ENCODE assay signal across 9 cellular contexts in the genomic region with DNA sequence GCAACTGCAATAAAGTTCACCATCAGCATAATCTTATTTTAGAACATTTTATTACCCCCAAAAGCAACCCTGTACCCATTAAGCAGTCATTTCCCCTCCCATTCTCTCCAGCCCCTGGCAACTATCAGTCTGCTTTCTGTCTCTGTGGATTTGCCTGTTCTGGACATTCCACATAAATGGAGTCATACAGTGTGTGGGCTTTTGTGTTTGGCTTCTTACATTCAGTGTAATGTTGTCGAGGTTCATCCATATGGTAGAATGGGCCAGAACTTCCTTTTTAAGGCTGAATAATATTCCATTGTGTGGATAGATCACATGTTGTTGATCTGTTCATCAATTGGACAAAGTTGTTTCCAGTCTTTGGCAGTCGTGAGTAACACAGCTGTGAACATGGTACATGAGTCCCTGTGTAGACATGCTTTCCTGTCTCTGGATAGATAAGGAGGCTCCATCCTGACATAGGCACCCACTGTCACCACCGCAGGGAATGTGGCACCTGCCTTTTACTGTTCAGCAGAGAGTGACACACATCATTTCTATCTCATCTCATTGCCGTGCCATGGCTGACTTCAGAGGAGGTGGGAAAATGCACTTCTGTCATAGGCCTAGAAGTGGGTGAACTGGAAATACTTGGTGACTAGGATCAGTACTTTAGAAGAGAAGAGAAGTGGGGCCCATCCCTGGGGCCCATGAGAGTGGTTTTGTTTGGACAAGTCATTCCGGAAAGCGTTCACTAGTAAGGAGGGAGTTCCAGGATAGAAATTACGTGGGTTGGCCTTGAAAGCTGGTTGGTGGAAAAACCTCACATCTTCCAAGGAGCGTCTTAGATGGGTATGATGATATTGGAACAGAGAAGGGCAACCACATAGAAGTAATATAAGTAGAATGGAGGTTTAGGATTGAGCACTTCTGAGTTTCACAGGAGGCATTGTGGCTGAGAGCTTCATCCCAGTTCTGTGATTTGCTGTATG. TPM values are rescaled to one million over a fixed set of nuclear protein-coding genes. Genes with fewer than 3 reads are reported as not detected.
DNase-seq lines count a peak whose midpoint lies in the region; ATAC-seq and TF ChIP-seq lines count a peak whose summit lies in the region.
"Had no signal": no experiment of that assay in that cellular context is flagged by ENCODE, and none has a peak within 500 bp of the region (broad histone marks: within the 10 kb centered on the region; RNA-seq: fewer than 3 reads in every experiment).

No MANE protein-coding gene starts in this region.

- H3K36me3 ChIP-seq in duodenal mucosa (ENCODE audit: control insufficient read depth in 1 of 2, insufficient read depth in 2 of 2, low read length in 2 of 2), result peaks cover 0 to 3% of the 10 kb centered on the region in 2 donors
- H3K36me3 ChIP-seq in mesodermal cell (ENCODE audit: control insufficient read depth, insufficient read depth, low read length), result peaks cover 5% of the 10 kb centered on the region
- no peaks in the 10 kb centered on the region for H3K36me3 ChIP-seq in upper lobe of right lung

- H3K4me1 ChIP-seq in duodenal mucosa (ENCODE audit: control insufficient read depth in 1 of 2, insufficient read depth in 2 of 2, low read length in 2 of 2) (peaks cover 22 to 25% of the 10 kb centered on the region in 2 donors), mesodermal cell (ENCODE audit: control insufficient read depth, insufficient read depth, low read length, poor library complexity, severe bottlenecking) (peaks cover 11% of the 10 kb centered on the region), upper lobe of right lung (peaks cover 41% of the 10 kb centered on the region)

- no peaks in the 10 kb centered on the region for H3K27me3 ChIP-seq in duodenal mucosa (ENCODE audit: control insufficient read depth in 1 of 2, insufficient read depth in 2 of 2, low read length in 2 of 2)
- no peaks in the 10 kb centered on the region for H3K27me3 ChIP-seq in upper lobe of right lung

- H3K27ac ChIP-seq in duodenal mucosa (ENCODE audit: low read depth, low read length), result peak overlapping the region; percentile 53
- H3K27ac ChIP-seq in mesodermal cell (ENCODE audit: low read depth, low read length, severe bottlenecking), result peak overlapping the region; percentile 41
- peak overlapping the region; percentile 76 for H3K27ac ChIP-seq in upper lobe of right lung

- H3K9me3 ChIP-seq in duodenal mucosa (ENCODE audit: control insufficient read depth in 1 of 2, low read length in 2 of 2), result no peaks in the 10 kb centered on the region
- no peaks in the 10 kb centered on the region for H3K9me3 ChIP-seq in mesodermal cell (ENCODE audit: control insufficient read depth, low read length)
- H3K9me3 ChIP-seq in upper lobe of right lung, result no peaks in the 10 kb centered on the region

- H3K9ac ChIP-seq in duodenal mucosa (ENCODE audit: low read depth in 1 of 2, low read length in 2 of 2), result no peak overlapping the region

- no peak for DNase-seq in Right ventricle myocardium superior
- DNase-seq in cardiac septum (ENCODE audit: low spot score), result no peak
- no peak for DNase-seq in upper lobe of right lung
- no peak for DNase-seq in ecto neural progenitor cell (ENCODE audit: low spot score)
- DNase-seq: NCI-H526 treated with DMSO at 0.1 percent for 48 hours had no signal

- 98 to 99% methylated on average over 5 to 6 of the region's 8 CpGs for WGBS in mesodermal cell (ENCODE audit: insufficient coverage in 2 of 2), 2 experiments

- intact Hi-C loops in Right ventricle myocardium superior (cut with DNase I) (no loop called here), cardiac septum (cut with DNase I) (no loop called here), upper lobe of right lung (cut with DNase I) (no loop called here)

- no peak overlapping the region for H3K4me3 ChIP-seq in duodenal mucosa (ENCODE audit: low read depth in 1 of 2, low read length in 2 of 2)
- H3K4me3 ChIP-seq in mesodermal cell (ENCODE audit: extremely low read depth, insufficient read depth, low read length, poor library complexity, severe bottlenecking), result no peak overlapping the region
- H3K4me3 ChIP-seq in upper lobe of right lung, result no peak overlapping the region

- ATAC-seq in Right ventricle myocardium superior (ENCODE audit: poor library complexity) (peak; percentile 3), upper lobe of right lung (peak; percentile 82), HG02840 (IDR thresholded peaks at IDR 0.05; ENCODE audit: low FRiP score, unreplicated experiment) (no peak), HG03565 (IDR thresholded peaks at IDR 0.05; ENCODE audit: unreplicated experiment) (no peak)

- TF ChIP-seq CTCF in upper lobe of right lung (IDR thresholded peaks at IDR 0.05), result no peak

RNA-seq across cellular contexts. Expression of gene EPN2, which starts 25.8 kb away (rescaled TPM):
- total RNA-seq in Right ventricle myocardium superior, result 91.0 TPM
- total RNA-seq in cardiac septum, result 78.4 TPM
- 37.4 TPM for polyA plus RNA-seq in mesodermal cell (2013, experiment 1 of 2)
- polyA plus RNA-seq in mesodermal cell (2013, experiment 2 of 2), result 33.4 TPM
- total RNA-seq in upper lobe of right lung, result 54.5 TPM

Comparison
In these comparisons a context has a peak if more than half of its experiments do, and no peak if none do; other contexts are left out.
1. ATAC-seq: peak in Right ventricle myocardium superior (single experiment) and upper lobe of right lung (single experiment); none in HG02840 (single experiment) and HG03565 (single experiment).
2. Peak in every context shown above with its lines, with median percentiles within 50 percentile points of each other: H3K27ac ChIP-seq.